1 cellular context compared by ENCODE assay signal in genomic region chr16:2155091-2156024, GRCh38.
A peak's percentile ranks its signal among the peaks of the same experiment; 100 is the strongest.
TF ChIP-seq lines count a peak whose summit lies in the region.

TSS of gene TRAF7 (plus strand) at chr16:2155782. CDS start at chr16:2163921, 8,139 bp downstream.

TF ChIP-seq in A549, 52 proteins besides CTCF, POLR2A, EP300 and RAD21 (continued from another document):
- TF ChIP-seq FOSB (CRISPR knock-in tag; IDR thresholded peaks at IDR 0.05) (0 out of 2 replicates have a peak, but pooled peaks have one; percentile 10), FOSL2 (IDR thresholded peaks at IDR 0.05) (no peak), FOSL2 (CRISPR knock-in tag; IDR thresholded peaks at IDR 0.05) (no peak), NPAS2 (CRISPR knock-in tag; IDR thresholded peaks at IDR 0.05; ENCODE audit: borderline replicate concordance) (no peak), CHD2 (IDR thresholded peaks at IDR 0.05; ENCODE audit: low read length, partially characterized antibody) (no peak), HMGXB4 (CRISPR knock-in tag; IDR thresholded peaks at IDR 0.05; ENCODE audit: borderline replicate concordance) (no peak; the same call in 1 of the 2 replicates), ESRRA (IDR thresholded peaks at IDR 0.05; ENCODE audit: borderline replicate concordance, low read length) (peak; percentile 51; the same call in 1 of the 2 replicates), HEYL (CRISPR knock-in tag; IDR thresholded peaks at IDR 0.05) (no peak), BHLHE40 (IDR thresholded peaks at IDR 0.05; ENCODE audit: low read depth, low read length) (peak; percentile 8; the same call in 1 of the 2 replicates), PBX3 (IDR thresholded peaks at IDR 0.05) (peak; percentile 92), MAFK (IDR thresholded peaks at IDR 0.05; ENCODE audit: partially characterized antibody) (no peak), BCL3 (IDR thresholded peaks at IDR 0.05) (peak; percentile 100), MAX (IDR thresholded peaks at IDR 0.05) (peak; percentile 98), RFX5 (IDR thresholded peaks at IDR 0.05) (peak; percentile 46; the same call in 1 of the 2 replicates), SMC3 (IDR thresholded peaks at IDR 0.05) (no peak), MAZ (IDR thresholded peaks at IDR 0.05; ENCODE audit: borderline replicate concordance, low read depth, low read length) (peak; percentile 80; the same call in 1 of the 2 replicates), SREBF2 (IDR thresholded peaks at IDR 0.05) (no peak), JUN (IDR thresholded peaks at IDR 0.05) (peak; percentile 99 to 100), ZFP36 (IDR thresholded peaks at IDR 0.05; ENCODE audit: borderline replicate concordance, partially characterized antibody) (no peak), ELK1 (IDR thresholded peaks at IDR 0.05; ENCODE audit: low read depth, low read length) (no peak), ZSCAN20 (CRISPR knock-in tag; IDR thresholded peaks at IDR 0.05) (no peak), RARB (CRISPR knock-in tag; IDR thresholded peaks at IDR 0.05) (peak; percentile 84), HOXB13 (CRISPR knock-in tag; IDR thresholded peaks at IDR 0.05; ENCODE audit: low read depth) (no peak)
